ENCODE assay signal across 1 cellular context in the genomic region with DNA sequence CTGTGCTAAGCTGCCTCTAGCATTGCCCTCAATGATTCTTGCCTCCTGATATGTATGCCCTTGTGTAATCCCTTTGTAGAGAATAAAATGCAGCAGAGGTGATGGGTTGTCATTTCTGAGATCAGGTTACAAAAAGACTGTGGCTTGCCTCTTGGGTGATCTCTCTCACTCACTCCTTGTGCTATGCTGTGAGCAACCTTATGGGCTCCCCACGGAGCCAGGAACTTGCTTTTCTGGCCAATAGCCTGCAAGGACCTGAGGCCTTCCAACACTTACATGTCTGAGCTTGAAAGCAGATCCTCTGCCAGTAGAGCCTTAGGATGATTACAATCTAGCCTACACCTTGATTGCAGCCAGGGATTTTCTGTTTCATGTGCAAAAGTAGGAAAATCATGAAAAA.
TF ChIP-seq lines count a peak whose summit lies in the region.

No MANE protein-coding gene starts in this region.

TF ChIP-seq in HepG2, 621 proteins besides CTCF, POLR2A, EP300 and RAD21:
- TF ChIP-seq IKZF1 (IDR thresholded peaks at IDR 0.05): no peak
- TF ChIP-seq RXRB (CRISPR knock-in tag; IDR thresholded peaks at IDR 0.05; ENCODE audit: borderline replicate concordance): no peak
- no peak for TF ChIP-seq ZNF747 (CRISPR knock-in tag; IDR thresholded peaks at IDR 0.05; ENCODE audit: borderline replicate concordance)
- TF ChIP-seq HMGA1 (CRISPR knock-in tag; conservative IDR thresholded peaks at IDR 0.05): no peak
- TF ChIP-seq, protein P1, sequence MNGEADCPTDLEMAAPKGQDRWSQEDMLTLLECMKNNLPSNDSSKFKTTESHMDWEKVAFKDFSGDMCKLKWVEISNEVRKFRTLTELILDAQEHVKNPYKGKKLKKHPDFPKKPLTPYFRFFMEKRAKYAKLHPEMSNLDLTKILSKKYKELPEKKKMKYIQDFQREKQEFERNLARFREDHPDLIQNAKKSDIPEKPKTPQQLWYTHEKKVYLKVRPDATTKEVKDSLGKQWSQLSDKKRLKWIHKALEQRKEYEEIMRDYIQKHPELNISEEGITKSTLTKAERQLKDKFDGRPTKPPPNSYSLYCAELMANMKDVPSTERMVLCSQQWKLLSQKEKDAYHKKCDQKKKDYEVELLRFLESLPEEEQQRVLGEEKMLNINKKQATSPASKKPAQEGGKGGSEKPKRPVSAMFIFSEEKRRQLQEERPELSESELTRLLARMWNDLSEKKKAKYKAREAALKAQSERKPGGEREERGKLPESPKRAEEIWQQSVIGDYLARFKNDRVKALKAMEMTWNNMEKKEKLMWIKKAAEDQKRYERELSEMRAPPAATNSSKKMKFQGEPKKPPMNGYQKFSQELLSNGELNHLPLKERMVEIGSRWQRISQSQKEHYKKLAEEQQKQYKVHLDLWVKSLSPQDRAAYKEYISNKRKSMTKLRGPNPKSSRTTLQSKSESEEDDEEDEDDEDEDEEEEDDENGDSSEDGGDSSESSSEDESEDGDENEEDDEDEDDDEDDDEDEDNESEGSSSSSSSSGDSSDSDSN (CRISPR knock-in tag; IDR thresholded peaks at IDR 0.05): no peak
- TF ChIP-seq ZNF367 (CRISPR knock-in tag; IDR thresholded peaks at IDR 0.05; ENCODE audit: borderline replicate concordance): no peak
- no peak for TF ChIP-seq ZFP1 (CRISPR knock-in tag; IDR thresholded peaks at IDR 0.05)
- TF ChIP-seq, protein P2, sequence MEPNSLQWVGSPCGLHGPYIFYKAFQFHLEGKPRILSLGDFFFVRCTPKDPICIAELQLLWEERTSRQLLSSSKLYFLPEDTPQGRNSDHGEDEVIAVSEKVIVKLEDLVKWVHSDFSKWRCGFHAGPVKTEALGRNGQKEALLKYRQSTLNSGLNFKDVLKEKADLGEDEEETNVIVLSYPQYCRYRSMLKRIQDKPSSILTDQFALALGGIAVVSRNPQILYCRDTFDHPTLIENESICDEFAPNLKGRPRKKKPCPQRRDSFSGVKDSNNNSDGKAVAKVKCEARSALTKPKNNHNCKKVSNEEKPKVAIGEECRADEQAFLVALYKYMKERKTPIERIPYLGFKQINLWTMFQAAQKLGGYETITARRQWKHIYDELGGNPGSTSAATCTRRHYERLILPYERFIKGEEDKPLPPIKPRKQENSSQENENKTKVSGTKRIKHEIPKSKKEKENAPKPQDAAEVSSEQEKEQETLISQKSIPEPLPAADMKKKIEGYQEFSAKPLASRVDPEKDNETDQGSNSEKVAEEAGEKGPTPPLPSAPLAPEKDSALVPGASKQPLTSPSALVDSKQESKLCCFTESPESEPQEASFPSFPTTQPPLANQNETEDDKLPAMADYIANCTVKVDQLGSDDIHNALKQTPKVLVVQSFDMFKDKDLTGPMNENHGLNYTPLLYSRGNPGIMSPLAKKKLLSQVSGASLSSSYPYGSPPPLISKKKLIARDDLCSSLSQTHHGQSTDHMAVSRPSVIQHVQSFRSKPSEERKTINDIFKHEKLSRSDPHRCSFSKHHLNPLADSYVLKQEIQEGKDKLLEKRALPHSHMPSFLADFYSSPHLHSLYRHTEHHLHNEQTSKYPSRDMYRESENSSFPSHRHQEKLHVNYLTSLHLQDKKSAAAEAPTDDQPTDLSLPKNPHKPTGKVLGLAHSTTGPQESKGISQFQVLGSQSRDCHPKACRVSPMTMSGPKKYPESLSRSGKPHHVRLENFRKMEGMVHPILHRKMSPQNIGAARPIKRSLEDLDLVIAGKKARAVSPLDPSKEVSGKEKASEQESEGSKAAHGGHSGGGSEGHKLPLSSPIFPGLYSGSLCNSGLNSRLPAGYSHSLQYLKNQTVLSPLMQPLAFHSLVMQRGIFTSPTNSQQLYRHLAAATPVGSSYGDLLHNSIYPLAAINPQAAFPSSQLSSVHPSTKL (CRISPR knock-in tag; IDR thresholded peaks at IDR 0.05): no peak
- TF ChIP-seq ZNF292 (CRISPR knock-in tag; IDR thresholded peaks at IDR 0.05; ENCODE audit: borderline replicate concordance, low read depth): no peak
- no peak for TF ChIP-seq ZNF510 (CRISPR knock-in tag; IDR thresholded peaks at IDR 0.05; ENCODE audit: low read depth)
